Comparison of ENCODE assay signal across 14 cellular contexts in the genomic region with DNA sequence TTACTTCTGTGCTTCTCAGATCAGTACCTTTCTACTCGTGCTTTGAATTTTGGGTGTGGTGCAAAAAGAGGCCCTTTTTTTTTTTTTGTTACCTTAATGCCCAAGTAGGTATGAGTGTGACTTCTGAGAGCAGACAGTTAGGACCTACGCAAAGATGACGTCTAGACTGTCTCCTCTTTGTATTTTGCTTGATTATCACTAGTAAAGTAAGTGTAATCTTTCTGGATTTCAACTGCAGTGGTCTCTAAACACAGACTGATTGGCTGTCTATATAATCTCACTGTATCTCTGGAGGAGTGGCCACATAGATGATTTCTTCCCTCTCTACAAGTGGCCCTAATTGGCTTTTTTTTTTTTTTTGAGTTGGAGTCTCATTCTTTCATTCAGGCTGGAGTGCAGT. TPM values are rescaled to one million over a fixed set of nuclear protein-coding genes. Genes with fewer than 3 reads are reported as not detected.
DNase-seq lines count a peak whose midpoint lies in the region; ATAC-seq and TF ChIP-seq lines count a peak whose summit lies in the region.
"Had no signal": no experiment of that assay in that cellular context is flagged by ENCODE, and none has a peak within 500 bp of the region (broad histone marks: within the 10 kb centered on the region; RNA-seq: fewer than 3 reads in every experiment).

No MANE protein-coding gene starts in this region.

- no peaks in the 10 kb centered on the region for H3K9me3 Mint-ChIP-seq in activated naive CD4-positive, alpha-beta T cell treated with anti-CD3 and anti-CD28 coated beads, Interleukin-2, amount 50 U/mL, for 24 hours
- no peaks in the 10 kb centered on the region for H3K9me3 Mint-ChIP-seq in activated naive CD4-positive, alpha-beta T cell treated with anti-CD3 and anti-CD28 coated beads, Interleukin-2, amount 10 ng/mL, durations not matched to agents 7 days and 5 days
- no peaks in the 10 kb centered on the region for H3K9me3 Mint-ChIP-seq in endothelial cell (ENCODE audit: unreplicated experiment)
- H3K9me3 Mint-ChIP-seq in neural crest cell: no peaks in the 10 kb centered on the region
- H3K9me3 Mint-ChIP-seq: CD8-positive, alpha-beta T cell had no signal

- no peaks in the 10 kb centered on the region for H3K9me3 ChIP-seq in mucosa of descending colon
- H3K9me3 ChIP-seq: Caco-2 had no signal

- DNase-seq in activated naive CD4-positive, alpha-beta T cell treated with anti-CD3 and anti-CD28 coated beads, Interleukin-2, amount 10 ng/mL, durations not matched to agents 7 days and 5 days: no peak
- DNase-seq in endothelial cell (ENCODE audit: low spot score): no peak
- DNase-seq in neural crest cell (ENCODE audit: low read depth, low spot score): no peak
- DNase-seq in mucosa of descending colon: no peak
- DNase-seq: C1 segment of cervical spinal cord; Caco-2; CD8-positive, alpha-beta T cell; DMS153; DND-41; GM23248; H7; HCEC 1CT had no signal

- H3K4me3 Mint-ChIP-seq in activated naive CD4-positive, alpha-beta T cell treated with anti-CD3 and anti-CD28 coated beads, Interleukin-2, amount 50 U/mL, for 24 hours: no peak overlapping the region
- no peak overlapping the region for H3K4me3 Mint-ChIP-seq in activated naive CD4-positive, alpha-beta T cell treated with anti-CD3 and anti-CD28 coated beads, Interleukin-2, amount 10 ng/mL, durations not matched to agents 7 days and 5 days
- peak overlapping the region; percentile 25 for H3K4me3 Mint-ChIP-seq in endothelial cell (ENCODE audit: unreplicated experiment)
- no peak overlapping the region for H3K4me3 Mint-ChIP-seq in neural crest cell
- H3K4me3 Mint-ChIP-seq: CD8-positive, alpha-beta T cell had no signal

- no peak overlapping the region for H3K4me3 ChIP-seq in mucosa of descending colon
- H3K4me3 ChIP-seq: GM23248 had no signal

- intact Hi-C loops in mucosa of descending colon (cut with DNase I, micrococcal nuclease): no loop called here

- CTCF ChIA-PET in activated naive CD4-positive, alpha-beta T cell treated with anti-CD3 and anti-CD28 coated beads, Interleukin-2, amount 10 ng/mL, durations not matched to agents 7 days and 5 days (lab: Charles Lee): interaction anchor here (0.7 to 1.8 kb wide), 3 partner anchors 11 to 232 kb away, joined by 3 to 8 read pairs (median 3); no protein-coding TSS in a partner anchor

- peaks cover 20% of the 10 kb centered on the region for H3K4me1 Mint-ChIP-seq in activated naive CD4-positive, alpha-beta T cell treated with anti-CD3 and anti-CD28 coated beads, Interleukin-2, amount 50 U/mL, for 24 hours
- H3K4me1 Mint-ChIP-seq in activated naive CD4-positive, alpha-beta T cell treated with anti-CD3 and anti-CD28 coated beads, Interleukin-2, amount 10 ng/mL, durations not matched to agents 7 days and 5 days: peaks cover 7% of the 10 kb centered on the region
- H3K4me1 Mint-ChIP-seq in endothelial cell (ENCODE audit: unreplicated experiment) (peaks cover 3% of the 10 kb centered on the region), neural crest cell (no peaks in the 10 kb centered on the region)

- no peaks in the 10 kb centered on the region for H3K4me1 ChIP-seq in mucosa of descending colon (ENCODE audit: low read depth)
- H3K4me1 ChIP-seq: Caco-2 had no signal

- TF ChIP-seq CTCF in endothelial cell (IDR thresholded peaks at IDR 0.05; ENCODE audit: unreplicated experiment): no peak
- no peak for TF ChIP-seq CTCF in neural crest cell (conservative IDR thresholded peaks at IDR 0.05)
- no peak for TF ChIP-seq CTCF in mucosa of descending colon (IDR thresholded peaks at IDR 0.05)

- ATAC-seq in HG03521 (IDR thresholded peaks at IDR 0.05; ENCODE audit: unreplicated experiment) (no peak), mucosa of descending colon (no peak)
- ATAC-seq: CD8-positive, alpha-beta T cell had no signal

- H3K36me3 Mint-ChIP-seq in activated naive CD4-positive, alpha-beta T cell treated with anti-CD3 and anti-CD28 coated beads, Interleukin-2, amount 50 U/mL, for 24 hours: peaks cover 15% of the 10 kb centered on the region
- H3K36me3 Mint-ChIP-seq in activated naive CD4-positive, alpha-beta T cell treated with anti-CD3 and anti-CD28 coated beads, Interleukin-2, amount 10 ng/mL, durations not matched to agents 7 days and 5 days: peaks cover 68% of the 10 kb centered on the region
- H3K36me3 Mint-ChIP-seq in endothelial cell (ENCODE audit: low read depth, unreplicated experiment) (peaks cover 60% of the 10 kb centered on the region), neural crest cell (ENCODE audit: low read depth) (peaks cover 16% of the 10 kb centered on the region)

- peaks cover 19% of the 10 kb centered on the region for H3K36me3 ChIP-seq in mucosa of descending colon (ENCODE audit: low read depth)

- peak overlapping the region; percentile 41 for H3K27ac Mint-ChIP-seq in activated naive CD4-positive, alpha-beta T cell treated with anti-CD3 and anti-CD28 coated beads, Interleukin-2, amount 50 U/mL, for 24 hours
- H3K27ac Mint-ChIP-seq in activated naive CD4-positive, alpha-beta T cell treated with anti-CD3 and anti-CD28 coated beads, Interleukin-2, amount 10 ng/mL, durations not matched to agents 7 days and 5 days: no peak overlapping the region
- H3K27ac Mint-ChIP-seq in endothelial cell (ENCODE audit: unreplicated experiment): no peak overlapping the region
- H3K27ac Mint-ChIP-seq in neural crest cell (ENCODE audit: unreplicated experiment): peak overlapping the region; percentile 91
- H3K27ac Mint-ChIP-seq: CD8-positive, alpha-beta T cell had no signal

- no peaks in the 10 kb centered on the region for H3K27me3 Mint-ChIP-seq in activated naive CD4-positive, alpha-beta T cell treated with anti-CD3 and anti-CD28 coated beads, Interleukin-2, amount 50 U/mL, for 24 hours
- no peaks in the 10 kb centered on the region for H3K27me3 Mint-ChIP-seq in activated naive CD4-positive, alpha-beta T cell treated with anti-CD3 and anti-CD28 coated beads, Interleukin-2, amount 10 ng/mL, durations not matched to agents 7 days and 5 days
- peaks cover 1% of the 10 kb centered on the region for H3K27me3 Mint-ChIP-seq in endothelial cell (ENCODE audit: unreplicated experiment)
- H3K27me3 Mint-ChIP-seq in neural crest cell (ENCODE audit: low read depth): no peaks in the 10 kb centered on the region

RNA-seq across cellular contexts. Expression of gene CDK5R1, which starts 11.5 kb away (rescaled TPM):
- 2.2 TPM for total RNA-seq in endothelial cell (ENCODE audit: unreplicated experiment)
- total RNA-seq in neural crest cell: 33.6 and 34.1 TPM in 2 replicates
- total RNA-seq in mucosa of descending colon: 1 to 10 TPM in 2 of 3 donors, under 1 TPM in 1; 0.72 to 2.1 (median 1.3) TPM

RNA-seq across cellular contexts. Expression of gene PSMD11, which starts 30.9 kb away (rescaled TPM):
- total RNA-seq in endothelial cell (ENCODE audit: unreplicated experiment) (110 TPM), neural crest cell (139 and 156 TPM in 2 replicates), mucosa of descending colon (10 to 100 TPM; 81.5 to 99.2 (median 85.8) TPM)

Comparison
In these comparisons a context has a peak if more than half of its experiments do, and no peak if none do; other contexts are left out.
1. H3K27ac Mint-ChIP-seq: peak in activated naive CD4-positive, alpha-beta T cell treated with anti-CD3 and anti-CD28 coated beads, Interleukin-2, amount 50 U/mL, for 24 hours (single experiment) and neural crest cell (single experiment); none in activated naive CD4-positive, alpha-beta T cell treated with anti-CD3 and anti-CD28 coated beads, Interleukin-2, amount 10 ng/mL, durations not matched to agents 7 days and 5 days (single experiment) and endothelial cell (single experiment).
2. RNA of gene CDK5R1, which starts 11.5 kb away (total RNA-seq): 33.6 to 34.1 TPM in neural crest cell; 2.2 TPM in endothelial cell (single experiment) and 0.72 to 2.1 TPM in mucosa of descending colon; every median in the first group is over 10 times any median in the second.